Comparison of ENCODE assay signal across 1 cellular context in the genomic region with DNA sequence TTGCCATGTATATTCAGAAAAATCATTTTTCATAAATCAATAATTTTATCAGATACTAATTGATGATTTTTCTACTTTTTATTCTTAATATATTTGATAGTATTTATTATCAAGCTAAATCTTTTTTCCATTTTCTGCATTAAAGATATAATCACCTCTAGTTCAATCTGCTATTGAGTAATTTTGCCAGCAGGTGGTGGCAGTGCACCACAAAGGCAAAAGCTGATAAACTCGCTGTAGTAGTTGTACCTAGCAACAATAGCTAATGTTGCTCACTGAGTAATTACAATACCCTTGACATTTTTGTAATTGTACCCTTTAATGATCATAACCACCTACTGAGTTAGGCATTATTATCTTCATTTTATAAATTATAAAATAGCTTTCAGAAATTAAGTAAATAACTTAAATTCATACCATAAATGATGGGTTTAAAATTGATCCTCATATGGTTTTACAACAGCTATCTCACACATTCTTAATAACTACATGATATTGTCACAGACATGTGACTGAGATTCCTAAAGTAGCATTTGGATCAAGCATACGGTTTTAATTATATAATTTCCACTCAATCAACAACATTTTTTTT.
TF ChIP-seq lines count a peak whose summit lies in the region.

No MANE protein-coding gene starts in this region.

TF ChIP-seq in IMR-90, 13 proteins besides CTCF, POLR2A, EP300 and RAD21 (continued from another document):
- no peak for TF ChIP-seq USF2 (IDR thresholded peaks at IDR 0.05; ENCODE audit: low read depth, low read length)
- TF ChIP-seq MAFK (IDR thresholded peaks at IDR 0.05; ENCODE audit: low read depth, low read length): no peak
- no peak for TF ChIP-seq CHD1 (IDR thresholded peaks at IDR 0.05; ENCODE audit: low read depth, low read length)
TF ChIP-seq in IMR-90: peak in this region for 1.
